ENCODE assay signal across 1 cellular context in the genomic region with DNA sequence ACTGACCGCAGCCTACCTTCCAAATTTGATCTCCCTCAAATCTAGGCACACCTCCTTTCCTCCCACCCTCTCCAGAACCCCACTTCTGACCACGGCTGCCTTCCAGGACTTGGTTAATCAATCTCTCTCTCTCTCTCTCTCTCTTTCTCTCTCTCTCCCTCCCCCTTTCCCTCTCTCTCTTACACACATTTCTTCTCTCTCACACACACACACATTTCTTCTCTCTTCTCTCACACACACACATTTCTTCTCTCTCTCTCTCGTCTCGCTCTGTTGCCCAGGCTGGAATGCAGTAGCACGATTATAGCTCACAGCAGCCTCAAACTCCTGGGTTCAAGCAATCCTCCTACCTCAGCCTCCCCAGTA.
TF ChIP-seq lines count a peak whose summit lies in the region.

No MANE protein-coding gene starts in this region.

TF ChIP-seq in H1, 55 proteins besides CTCF, POLR2A, EP300 and RAD21:
- no peak for TF ChIP-seq KDM4A (IDR thresholded peaks at IDR 0.05; ENCODE audit: low read depth, low read length, severe bottlenecking)
- TF ChIP-seq TEAD4 (IDR thresholded peaks at IDR 0.05; ENCODE audit: low read depth, low read length): 0 out of 2 replicates have a peak, but pooled peaks have one; percentile 9
- no peak for TF ChIP-seq BRCA1 (IDR thresholded peaks at IDR 0.05; ENCODE audit: low read depth, low read length)
